In the genomic region with DNA sequence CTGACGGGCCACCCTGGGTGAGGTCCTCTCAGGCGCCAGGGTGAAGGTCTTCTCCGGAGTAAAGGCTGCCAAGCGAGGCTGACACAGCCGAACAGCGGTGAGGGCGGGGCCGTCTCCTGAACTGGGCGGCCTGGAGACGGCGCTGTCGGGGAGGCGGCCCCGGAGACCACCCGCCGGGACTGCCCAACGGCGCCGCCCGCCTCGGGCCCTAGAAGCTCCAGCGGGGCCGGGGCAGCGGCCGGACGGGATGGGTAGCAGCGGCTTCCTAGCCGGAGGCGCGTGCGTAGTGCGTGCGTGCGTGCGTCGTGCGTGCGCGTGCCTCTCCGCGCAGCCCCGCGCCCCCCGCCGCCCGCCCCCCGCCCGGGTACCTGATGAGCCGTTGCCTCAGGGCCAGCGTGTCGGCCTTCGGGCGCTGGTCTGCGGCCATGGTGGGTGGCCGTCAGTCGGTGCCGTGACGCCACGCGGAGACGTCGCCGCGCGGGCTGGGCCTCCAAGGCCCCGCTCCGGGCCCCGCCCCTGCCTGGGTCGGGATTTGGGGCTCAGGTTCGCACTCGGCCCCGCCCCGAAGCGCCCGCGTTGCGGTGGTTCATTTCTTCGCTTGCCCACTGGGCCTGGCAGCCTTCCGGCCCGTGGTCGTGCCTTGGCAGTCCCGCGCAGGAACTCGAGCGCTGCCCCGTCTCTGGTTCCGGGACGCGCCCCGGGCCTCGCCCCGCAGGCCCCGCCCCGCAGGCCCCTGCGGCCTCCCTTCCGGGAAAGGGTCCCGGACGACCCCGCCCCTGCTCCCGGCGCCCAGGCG, we compare ENCODE assay signal across 8 cellular contexts. TPM values are rescaled to one million over a fixed set of nuclear protein-coding genes. Genes with fewer than 3 reads are reported as not detected.
DNase-seq lines count a peak whose midpoint lies in the region; ATAC-seq and TF ChIP-seq lines count a peak whose summit lies in the region.

A gene (minus strand): TSS at position 679 of the 796 bp plus-strand sequence. CDS start 252 bp downstream, at position 427.

- H3K9ac ChIP-seq in neural progenitor cell = peak within 1 kb of the TSS; percentile 55

- H3K79me2 ChIP-seq in neural progenitor cell (ENCODE audit: low read depth) = peaks cover 18% of the 10 kb centered on the region

- peak; percentile 71 for ATAC-seq in GM19397 (IDR thresholded peaks at IDR 0.05; ENCODE audit: unreplicated experiment)
- peak; percentile 53 for ATAC-seq in HG03521 (IDR thresholded peaks at IDR 0.05; ENCODE audit: unreplicated experiment)
- ATAC-seq in RWPE2 (ENCODE audit: low read depth) = peak; percentile 73

- H3K27ac Mint-ChIP-seq in neural progenitor cell = no peak within 1 kb of the TSS

- H3K4me2 ChIP-seq in neural progenitor cell = peak within 1 kb of the TSS; percentile 88

- peaks cover 28% of the 10 kb centered on the region for H3K36me3 Mint-ChIP-seq in neural progenitor cell

- peaks cover 26% of the 10 kb centered on the region for H4K20me1 ChIP-seq in neural progenitor cell (ENCODE audit: low read depth)

- peaks cover 14% of the 10 kb centered on the region for H3K27me3 Mint-ChIP-seq in neural progenitor cell (ENCODE audit: insufficient read depth, low read depth)

- H3K27ac ChIP-seq in RWPE2 (ENCODE audit: poor library complexity, severe bottlenecking) (peak within 1 kb of the TSS; percentile 73), neural progenitor cell (peak within 1 kb of the TSS; percentile 6), suprapubic skin (peak within 1 kb of the TSS; percentile 98)

- peaks cover 24% of the 10 kb centered on the region for H3K4me1 Mint-ChIP-seq in neural progenitor cell

- in situ Hi-C loops in Caki2 (cut with HindIII; ENCODE audit: low pct_unique_long_range_greater_than_20kb, low sequenced_read_pairs) = no loop called here

- H3K4me3 ChIP-seq in RWPE2 (ENCODE audit: severe bottlenecking) (peak within 1 kb of the TSS; percentile 50), foreskin fibroblast (ENCODE audit: low read depth in 1 of 2, low read length in 2 of 2) (peak within 1 kb of the TSS; percentile 68 to 75), neural progenitor cell (peak within 1 kb of the TSS; percentile 60), suprapubic skin (peak within 1 kb of the TSS; percentile 80)

- no peak for TF ChIP-seq EP300 in suprapubic skin (IDR thresholded peaks at IDR 0.05)

- H3K9me3 Mint-ChIP-seq in neural progenitor cell = no peaks in the 10 kb centered on the region

- H2AFZ ChIP-seq in neural progenitor cell (replicated peaks) = peak within 1 kb of the TSS; percentile 85

- H3K36me3 ChIP-seq in RWPE2 (ENCODE audit: low read depth) = peaks cover 40% of the 10 kb centered on the region
- H3K36me3 ChIP-seq in neural progenitor cell = no peaks in the 10 kb centered on the region
- H3K36me3 ChIP-seq in suprapubic skin = peaks cover 29% of the 10 kb centered on the region

- DNase-seq in Caki2 (ENCODE audit: low read depth) (peak; percentile 74), RWPE2 (ENCODE audit: low spot score) (no peak), activated gamma-delta T cell treated with Interleukin-2 at 50 U/mL for 16 hours (peak; percentile 56), foreskin fibroblast (peak; percentile 66 to 85), neural progenitor cell (ENCODE audit: low spot score) (peak; percentile 91), suprapubic skin (ENCODE audit: low spot score in 2 of 2) (peak in 1 of 2 donors; percentile 83)

- peaks cover 30% of the 10 kb centered on the region for H3F3A ChIP-seq in neural progenitor cell (ENCODE audit: low read depth)

- H3K4me1 ChIP-seq in RWPE2 (ENCODE audit: insufficient read depth, poor library complexity, severe bottlenecking) (peaks cover 11% of the 10 kb centered on the region), neural progenitor cell (peaks cover 9% of the 10 kb centered on the region), suprapubic skin (peaks cover 58% of the 10 kb centered on the region)

- no peaks in the 10 kb centered on the region for H3K27me3 ChIP-seq in RWPE2 (ENCODE audit: insufficient read depth, poor library complexity, severe bottlenecking)
- no peaks in the 10 kb centered on the region for H3K27me3 ChIP-seq in neural progenitor cell
- no peaks in the 10 kb centered on the region for H3K27me3 ChIP-seq in suprapubic skin

- peak within 1 kb of the TSS; percentile 85 for H3K4me3 Mint-ChIP-seq in neural progenitor cell

- TF ChIP-seq CTCF in RWPE2 (IDR thresholded peaks at IDR 0.05; ENCODE audit: poor library complexity, severe bottlenecking) (peak; percentile 2), foreskin fibroblast (IDR thresholded peaks at IDR 0.05; ENCODE audit: low read depth, low read length) (no peak), neural progenitor cell (IDR thresholded peaks at IDR 0.05) (peak; percentile 28), suprapubic skin (IDR thresholded peaks at IDR 0.05) (no peak)

- peak in 1 of 2 donors; percentile 31 for TF ChIP-seq POLR2A in suprapubic skin (IDR thresholded peaks at IDR 0.05)

- H3K9me3 ChIP-seq in RWPE2 (ENCODE audit: severe bottlenecking) = no peaks in the 10 kb centered on the region
- H3K9me3 ChIP-seq in neural progenitor cell (ENCODE audit: low read depth) = no peaks in the 10 kb centered on the region
- H3K9me3 ChIP-seq in suprapubic skin = no peaks in the 10 kb centered on the region

- 0% methylated on average over 10 of the region's 102 CpGs for WGBS in suprapubic skin

RNA-seq across cellular contexts. Expression of the gene that starts here (rescaled TPM):
- 31.0 and 34.8 TPM in 2 replicates for total RNA-seq in Caki2 (2014; rRNA removed; shearing (Covaris generic); ENCODE audit: low replicate concordance)
- 20.5 and 25.9 TPM in 2 replicates for total RNA-seq in neural progenitor cell (ENCODE audit: low replicate concordance)
- 10 to 100 TPM; 27.1 to 50.5 (median 35.7) TPM for total RNA-seq in suprapubic skin

Comparison
In these comparisons a context has a peak if more than half of its experiments do, and no peak if none do; other contexts are left out.
1. H3K27ac ChIP-seq: peak in every context shown above with its lines; median percentile 98 in suprapubic skin; 73 in RWPE2; 6 in neural progenitor cell.
2. CTCF ChIP-seq: peak in RWPE2 (single experiment) and neural progenitor cell (single experiment); none in foreskin fibroblast (single experiment) and suprapubic skin (0 of 2).
3. Peak in every context shown above with its lines, with median percentiles within 50 percentile points of each other: ATAC-seq and H3K4me3 ChIP-seq.